ENCODE assay signal across 9 cellular contexts in genomic region chr3:98657429-98657828, GRCh38.
DNase-seq lines count a peak whose midpoint lies in the region; FAIRE-seq and TF ChIP-seq lines count a peak whose summit lies in the region.
"Had no signal": no experiment of that assay in that cellular context is flagged by ENCODE, and none has a peak within 500 bp of the region (broad histone marks: within the 10 kb centered on the region; RNA-seq: fewer than 3 reads in every experiment).

No MANE protein-coding gene starts in this region.

- FAIRE-seq in GM18507 (lab: Jason Lieb, UNC) = peak; percentile 33

- H3K36me3 ChIP-seq in HAP-1 (replicated peaks) (no peaks in the 10 kb centered on the region), MM.1S (replicated peaks; ENCODE audit: insufficient read depth, low read length) (no peaks in the 10 kb centered on the region), iPS DF 6.9 (ENCODE audit: control insufficient read depth, insufficient read depth, low read length) (no peaks in the 10 kb centered on the region), vagina (no peaks in the 10 kb centered on the region)
- H3K36me3 ChIP-seq: neutrophil had no signal

- peak; percentile 91 for TF ChIP-seq CTCF in MM.1S (IDR thresholded peaks at IDR 0.05; ENCODE audit: low read length)
- no peak for TF ChIP-seq CTCF in vagina (IDR thresholded peaks at IDR 0.05)

- no peak overlapping the region for H3K27ac ChIP-seq in MM.1S (ENCODE audit: low read length)
- H3K27ac ChIP-seq in iPS DF 6.9 (ENCODE audit: low read length) = no peak overlapping the region
- no peak overlapping the region for H3K27ac ChIP-seq in vagina
- H3K27ac ChIP-seq: neutrophil had no signal

- H3K9me3 ChIP-seq in HAP-1 = no peaks in the 10 kb centered on the region
- no peaks in the 10 kb centered on the region for H3K9me3 ChIP-seq in MM.1S (replicated peaks; ENCODE audit: insufficient read depth, low read length)
- H3K9me3 ChIP-seq in iPS DF 6.9 (ENCODE audit: control insufficient read depth, insufficient read depth, low read length) = no peaks in the 10 kb centered on the region
- H3K9me3 ChIP-seq in vagina = no peaks in the 10 kb centered on the region
- H3K9me3 ChIP-seq: neutrophil had no signal

- DNase-seq in GM18507 (ENCODE audit: extremely low spot score, insufficient read length, low read depth) (peak; percentile 12), HAP-1 (ENCODE audit: low spot score in 2 of 2) (peak; percentile 5 to 63), MM.1S (peak; percentile 79), iPS DF 6.9 (ENCODE audit: low read depth, low spot score) (peak; percentile 29), vagina (ENCODE audit: extremely low spot score in 2 of 2) (no peak), NCI-H69 (lab: John Stamatoyannopoulos, UW) (no peak)
- peak; percentile 54 for DNase-seq in activated T-cell treated with anti-CD3 and anti-CD28 coated beads, Interleukin-2, amount 50 U/mL, for 24 hours
- peak; percentile 3 for DNase-seq in stimulated activated CD8-positive, alpha-beta memory T cell treated with anti-CD3 and anti-CD28 coated beads, Interleukin-12 subunit alpha, Interleukin-12 subunit beta, amount 100 ng/mL, for 24 hours (ENCODE audit: extremely low read depth)

- H3K4me3 ChIP-seq in HAP-1 (no peak overlapping the region), MM.1S (ENCODE audit: low read length) (peak overlapping the region; percentile 26; the same call in 1 of the 2 replicates), iPS DF 6.9 (ENCODE audit: low read length) (no peak overlapping the region), vagina (no peak overlapping the region)

- peaks cover 6% of the 10 kb centered on the region for H3K4me1 Mint-ChIP-seq in activated T-cell treated with anti-CD3 and anti-CD28 coated beads, Interleukin-2, amount 50 U/mL, for 24 hours (ENCODE audit: low read depth)

- H3K4me1 ChIP-seq in HAP-1 (no peaks in the 10 kb centered on the region), MM.1S (ENCODE audit: low read length) (peaks cover 5% of the 10 kb centered on the region), iPS DF 6.9 (ENCODE audit: control insufficient read depth, insufficient read depth, low read length) (no peaks in the 10 kb centered on the region), vagina (no peaks in the 10 kb centered on the region)

- peak overlapping the region; percentile 74 for H3K4me2 ChIP-seq in MM.1S (ENCODE audit: low read depth, low read length)

- H3K36me3 Mint-ChIP-seq in activated T-cell treated with anti-CD3 and anti-CD28 coated beads, Interleukin-2, amount 50 U/mL, for 24 hours (ENCODE audit: low read depth) = no peaks in the 10 kb centered on the region

- no peak overlapping the region for H3K4me3 Mint-ChIP-seq in activated T-cell treated with anti-CD3 and anti-CD28 coated beads, Interleukin-2, amount 50 U/mL, for 24 hours

- H3K27me3 Mint-ChIP-seq in activated T-cell treated with anti-CD3 and anti-CD28 coated beads, Interleukin-2, amount 50 U/mL, for 24 hours = peaks cover 21% of the 10 kb centered on the region

- H3F3A ChIP-seq in MM.1S (ENCODE audit: insufficient read depth, low read length) = no peaks in the 10 kb centered on the region

- no peak overlapping the region for H3K27ac Mint-ChIP-seq in activated T-cell treated with anti-CD3 and anti-CD28 coated beads, Interleukin-2, amount 50 U/mL, for 24 hours

- in situ Hi-C loops in HAP-1 (cut with MboI; ENCODE audit: low sequenced_read_pairs) = no loop called here

- no peaks in the 10 kb centered on the region for H3K79me2 ChIP-seq in MM.1S (ENCODE audit: low read length)

- no CpG with 5 or more reads among the region's 25 CpGs for WGBS in iPS DF 6.9 (ENCODE audit: insufficient coverage, insufficient read length)

- peak overlapping the region; percentile 88 for H2AFZ ChIP-seq in MM.1S (ENCODE audit: low read length)

- H3K9me2 ChIP-seq in MM.1S (replicated peaks; ENCODE audit: insufficient read depth, low read length) = no peaks in the 10 kb centered on the region

- TF ChIP-seq POLR2A in vagina (IDR thresholded peaks at IDR 0.05) = no peak

- no peaks in the 10 kb centered on the region for H4K20me1 ChIP-seq in MM.1S (ENCODE audit: insufficient read depth, low read length)

- H3K27me3 ChIP-seq in HAP-1 (ENCODE audit: low read depth) (peaks cover 4% of the 10 kb centered on the region; the same call in 1 of the 2 replicates), MM.1S (replicated peaks; ENCODE audit: insufficient read depth, low read length) (0 out of 2 replicates have a peak, but pooled peaks cover 2% of the 10 kb centered on the region), iPS DF 6.9 (ENCODE audit: control insufficient read depth, insufficient read depth, low read length) (no peaks in the 10 kb centered on the region), vagina (no peaks in the 10 kb centered on the region)

- no peaks in the 10 kb centered on the region for H3K9me3 Mint-ChIP-seq in activated T-cell treated with anti-CD3 and anti-CD28 coated beads, Interleukin-2, amount 50 U/mL, for 24 hours

- no peak overlapping the region for H3K9ac ChIP-seq in MM.1S (ENCODE audit: low read length)

- intact Hi-C loops in vagina (cut with DNase I) = no loop called here

Comparison
In these comparisons a context has a peak if more than half of its experiments do, and no peak if none do; other contexts are left out.
1. DNase-seq: peak in GM18507 (single experiment), HAP-1 (2 of 2), MM.1S (single experiment), activated T-cell treated with anti-CD3 and anti-CD28 coated beads, Interleukin-2, amount 50 U/mL, for 24 hours (single experiment), iPS DF 6.9 (single experiment) and stimulated activated CD8-positive, alpha-beta memory T cell treated with anti-CD3 and anti-CD28 coated beads, Interleukin-12 subunit alpha, Interleukin-12 subunit beta, amount 100 ng/mL, for 24 hours (single experiment); none in vagina (0 of 2) and NCI-H69 (single experiment).